8 cellular contexts compared by ENCODE assay signal in the genomic region with DNA sequence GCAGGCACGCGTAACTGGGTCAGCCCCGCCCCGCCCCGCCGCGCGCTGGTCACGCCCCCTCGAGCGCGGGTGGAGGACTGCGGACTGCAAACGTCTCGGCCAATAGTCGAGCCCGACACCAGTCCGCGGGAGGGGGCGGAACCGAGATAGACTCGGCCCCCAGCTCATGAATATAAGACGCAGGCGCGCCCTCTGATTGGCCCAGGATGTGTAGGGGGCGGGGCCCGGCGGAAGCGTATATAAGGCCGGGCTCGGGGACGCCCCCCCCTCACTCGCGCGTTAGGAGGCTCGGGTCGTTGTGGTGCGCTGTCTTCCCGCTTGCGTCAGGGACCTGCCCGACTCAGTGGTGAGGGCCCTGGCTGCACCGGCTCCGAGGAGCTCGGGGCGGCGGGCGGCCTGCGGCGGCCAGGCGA. TPM values are rescaled to one million over a fixed set of nuclear protein-coding genes. Genes with fewer than 3 reads are reported as not detected.
DNase-seq lines count a peak whose midpoint lies in the region; ATAC-seq, FAIRE-seq and TF ChIP-seq lines count a peak whose summit lies in the region.

A gene (plus strand): TSS at position 268 of the 413 bp plus-strand sequence. CDS start 1,602 bp downstream, outside the sequence.

- peak; percentile 97 for TF ChIP-seq POLR2A in breast epithelium (IDR thresholded peaks at IDR 0.05)

- H3K27ac ChIP-seq in WERI-Rb-1 (peak within 1 kb of the TSS; percentile 93), breast epithelium (peak within 1 kb of the TSS; percentile 99 to 100), small intestine (ENCODE audit: low read depth in 1 of 2, low read length in 1 of 2) (peak within 1 kb of the TSS; percentile 96 to 99)

- H3K27me3 ChIP-seq in WERI-Rb-1 (ENCODE audit: insufficient read depth, low read depth, severe bottlenecking) (no peaks in the 10 kb centered on the region), breast epithelium (no peaks in the 10 kb centered on the region), small intestine (ENCODE audit: control insufficient read depth in 2 of 2, insufficient read depth in 2 of 2, low read length in 2 of 2) (no peaks in the 10 kb centered on the region)

- H3K36me3 ChIP-seq in WERI-Rb-1 (peaks cover 44% of the 10 kb centered on the region), breast epithelium (peaks cover 5% of the 10 kb centered on the region), small intestine (ENCODE audit: control insufficient read depth in 2 of 2, insufficient read depth in 2 of 2, low read length in 2 of 2) (peaks cover 8 to 22% of the 10 kb centered on the region in 2 donors)

- TF ChIP-seq CTCF in WERI-Rb-1 (IDR thresholded peaks at IDR 0.05; ENCODE audit: low read depth, low read length) (no peak), breast epithelium (IDR thresholded peaks at IDR 0.05) (peak in 1 of 3 donors; percentile 56)

- ATAC-seq in GM18873 (IDR thresholded peaks at IDR 0.05; ENCODE audit: low FRiP score, unreplicated experiment) (peak; percentile 58), HG03139 (IDR thresholded peaks at IDR 0.05; ENCODE audit: unreplicated experiment) (peak; percentile 50)

- no peak for FAIRE-seq in small intestine (lab: Jason Lieb, UNC)

- H3K9me3 ChIP-seq in WERI-Rb-1 (ENCODE audit: severe bottlenecking): no peaks in the 10 kb centered on the region
- no peaks in the 10 kb centered on the region for H3K9me3 ChIP-seq in breast epithelium
- no peaks in the 10 kb centered on the region for H3K9me3 ChIP-seq in small intestine (ENCODE audit: control insufficient read depth, low read depth)

- 0 to 1% (median 1%) methylated on average over 34 to 50 of the region's 50 CpGs for whole genome bisulfite sequencing in small intestine, 3 donors

- DNase-seq in ACHN: peak; percentile 96
- peak; percentile 81 for DNase-seq in NCI-H2227 treated with DMSO at 0.1 percent for 48 hours (lab: John Stamatoyannopoulos, UW)
- DNase-seq in WERI-Rb-1: peak; percentile 99
- peak; percentile 100 for DNase-seq in breast epithelium (ENCODE audit: low spot score in 2 of 2)
- DNase-seq in iPS-NIHi11 (ENCODE audit: low spot score): peak; percentile 89
- peak; percentile 99 for DNase-seq in small intestine

- H3K4me3 ChIP-seq in WERI-Rb-1 (ENCODE audit: low read depth, low read length) (peak within 1 kb of the TSS; percentile 76), breast epithelium (peak within 1 kb of the TSS; percentile 64 to 80 (median 78)), small intestine (ENCODE audit: low read depth in 1 of 2, low read length in 2 of 2) (peak within 1 kb of the TSS; percentile 86 to 87)

- intact Hi-C loops in breast epithelium (cut with DNase I; ENCODE audit: low total_unique reads): no loop called here

- H3K4me1 ChIP-seq in breast epithelium (peaks cover 42 to 65% of the 10 kb centered on the region in 2 donors), small intestine (ENCODE audit: control insufficient read depth in 2 of 2, insufficient read depth in 1 of 2, low read depth in 1 of 2, low read length in 1 of 2) (peaks cover 4 to 17% of the 10 kb centered on the region in 2 donors)

- in situ Hi-C loops in ACHN (cut with HindIII; ENCODE audit: low pct_ligation_motif_present, low pct_unique_long_range_greater_than_20kb, low sequenced_read_pairs): no loop called here

RNA-seq across cellular contexts. Expression of the gene that starts here (rescaled TPM):
- 100 to 1,000 TPM; 458 to 758 (median 656) TPM for total RNA-seq in breast epithelium
- polyA plus RNA-seq in small intestine: 100 to 1,000 TPM; 250 to 377 (median 368) TPM

Comparison
In these comparisons a context has a peak if more than half of its experiments do, and no peak if none do; other contexts are left out.
1. Peak in every context shown above with its lines: DNase-seq, ATAC-seq, H3K4me3 ChIP-seq and H3K27ac ChIP-seq.